In genomic region chr4:86934772-86935498, GRCh38 we compare ENCODE assay signal across 1 cellular context.
A peak's percentile ranks its signal among the peaks of the same experiment; 100 is the strongest.
TF ChIP-seq lines count a peak whose summit lies in the region.

TSS of gene AFF1 (plus strand) at chr4:86935011. CDS start at chr4:86948534, 13,523 bp downstream.

TF ChIP-seq in HepG2, 621 proteins besides CTCF, POLR2A, EP300 and RAD21 (continued from another document and continues in another):
- 0 out of 2 replicates have a peak, but pooled peaks have one; percentile 75 for TF ChIP-seq CAMTA2 (CRISPR knock-in tag; IDR thresholded peaks at IDR 0.05; ENCODE audit: borderline replicate concordance)
- TF ChIP-seq ZFP62 (CRISPR knock-in tag; IDR thresholded peaks at IDR 0.05) = no peak
- TF ChIP-seq NFIB (CRISPR knock-in tag; IDR thresholded peaks at IDR 0.05; ENCODE audit: borderline replicate concordance) = no peak
- TF ChIP-seq FLYWCH1 (CRISPR knock-in tag; IDR thresholded peaks at IDR 0.05) = no peak
- peak; percentile 11; the same call in 1 of the 2 replicates for TF ChIP-seq YEATS2 (CRISPR knock-in tag; IDR thresholded peaks at IDR 0.05; ENCODE audit: borderline replicate concordance)
- TF ChIP-seq ZNF142 (CRISPR knock-in tag; IDR thresholded peaks at IDR 0.05) = peak; percentile 80
- no peak for TF ChIP-seq ZNF646 (CRISPR knock-in tag; IDR thresholded peaks at IDR 0.05)
- TF ChIP-seq CENPX (CRISPR knock-in tag; IDR thresholded peaks at IDR 0.05) = no peak
- TF ChIP-seq ZNF788 (CRISPR knock-in tag; IDR thresholded peaks at IDR 0.05; ENCODE audit: borderline replicate concordance) = peak; percentile 50; the same call in 1 of the 2 replicates
- TF ChIP-seq TRAFD1 (CRISPR knock-in tag; IDR thresholded peaks at IDR 0.05; ENCODE audit: borderline replicate concordance) = no peak
- no peak for TF ChIP-seq NCOA2 (CRISPR knock-in tag; IDR thresholded peaks at IDR 0.05)
- peak; percentile 83 for TF ChIP-seq NRL (CRISPR knock-in tag; IDR thresholded peaks at IDR 0.05; ENCODE audit: borderline replicate concordance)
- no peak for TF ChIP-seq GABPA (IDR thresholded peaks at IDR 0.05; ENCODE audit: low read depth, low read length)
- no peak for TF ChIP-seq GABPA (CRISPR knock-in tag; IDR thresholded peaks at IDR 0.05; ENCODE audit: low read depth)
- no peak for TF ChIP-seq ZUFSP (CRISPR knock-in tag; IDR thresholded peaks at IDR 0.05; ENCODE audit: borderline replicate concordance)
- TF ChIP-seq PHB2 (IDR thresholded peaks at IDR 0.05; ENCODE audit: partially characterized antibody) = no peak
- TF ChIP-seq THAP9 (CRISPR knock-in tag; IDR thresholded peaks at IDR 0.05; ENCODE audit: borderline replicate concordance) = no peak
- no peak for TF ChIP-seq ELF4 (CRISPR knock-in tag; IDR thresholded peaks at IDR 0.05; ENCODE audit: borderline replicate concordance)
- TF ChIP-seq TFAP4 (IDR thresholded peaks at IDR 0.05; ENCODE audit: borderline replicate concordance, low read depth) = peak; percentile 13; the same call in 1 of the 2 replicates
- TF ChIP-seq HDAC2 (CRISPR knock-in tag; IDR thresholded peaks at IDR 0.05) = peak; percentile 55; the same call in 1 of the 2 replicates
- TF ChIP-seq ZNF713 (CRISPR knock-in tag; IDR thresholded peaks at IDR 0.05) = 0 out of 2 replicates have a peak, but pooled peaks have one; percentile 9
- TF ChIP-seq DDIT3 (CRISPR knock-in tag; IDR thresholded peaks at IDR 0.05) = no peak
- no peak for TF ChIP-seq SIN3B (IDR thresholded peaks at IDR 0.05; ENCODE audit: low read length)
- peak; percentile 85; the same call in 1 of the 2 replicates for TF ChIP-seq ZSCAN31 (CRISPR knock-in tag; IDR thresholded peaks at IDR 0.05; ENCODE audit: low read depth)
- TF ChIP-seq XRCC5 (optimal IDR thresholded peaks at IDR 0.05; ENCODE audit: low read length) = peak; percentile 12
- TF ChIP-seq NFYC (CRISPR knock-in tag; IDR thresholded peaks at IDR 0.05) = peak; percentile 43; the same call in 1 of the 2 replicates
- TF ChIP-seq NAIF1 (CRISPR knock-in tag; IDR thresholded peaks at IDR 0.05; ENCODE audit: borderline replicate concordance) = no peak; the same call in 1 of the 2 replicates
- TF ChIP-seq ZFP36L2 (CRISPR knock-in tag; IDR thresholded peaks at IDR 0.05) = no peak
- no peak for TF ChIP-seq CREM (IDR thresholded peaks at IDR 0.05)
- TF ChIP-seq CREM (CRISPR knock-in tag; IDR thresholded peaks at IDR 0.05) = no peak
- no peak for TF ChIP-seq ZNF337 (CRISPR knock-in tag; IDR thresholded peaks at IDR 0.05; ENCODE audit: borderline replicate concordance, low read depth)
- no peak for TF ChIP-seq CHD4 (IDR thresholded peaks at IDR 0.05; ENCODE audit: borderline replicate concordance, low read length)
- no peak for TF ChIP-seq MIER3 (CRISPR knock-in tag; IDR thresholded peaks at IDR 0.05; ENCODE audit: borderline replicate concordance)
- peak; percentile 13; the same call in 1 of the 2 replicates for TF ChIP-seq FOXP4 (CRISPR knock-in tag; IDR thresholded peaks at IDR 0.05)
- TF ChIP-seq NR1H2 (CRISPR knock-in tag; IDR thresholded peaks at IDR 0.05; ENCODE audit: borderline replicate concordance, low read depth) = no peak
- TF ChIP-seq SP1 (IDR thresholded peaks at IDR 0.05) = no peak
- peak; percentile 76 for TF ChIP-seq SP1 (CRISPR knock-in tag; IDR thresholded peaks at IDR 0.05)
- peak; percentile 55 for TF ChIP-seq ELF1 (CRISPR knock-in tag; IDR thresholded peaks at IDR 0.05)
- 0 out of 2 replicates have a peak, but pooled peaks have one; percentile 59 for TF ChIP-seq ZNF572 (CRISPR knock-in tag; IDR thresholded peaks at IDR 0.05)
